In genomic region chr22:32265882-32266767, GRCh38 we compare ENCODE assay signal across 8 cellular contexts. TPM values are rescaled to one million over a fixed set of nuclear protein-coding genes. Genes with fewer than 3 reads are reported as not detected.
A peak's percentile ranks its signal among the peaks of the same experiment; 100 is the strongest.
DNase-seq lines count a peak whose midpoint lies in the region; ATAC-seq, FAIRE-seq and TF ChIP-seq lines count a peak whose summit lies in the region.

No MANE protein-coding gene starts in this region.

- in situ Hi-C loops in T47D (cut with HindIII; ENCODE audit: low pct_unique_long_range_greater_than_20kb, low sequenced_read_pairs), result no loop called here

- peak; percentile 46 for DNase-seq in NK-92 treated with Interleukin-12 subunit alpha and Interleukin-12 subunit beta, amount 100 ng/mL, for 24 hours (lab: John Stamatoyannopoulos, UW)
- DNase-seq in NK-92 (lab: John Stamatoyannopoulos, UW; ENCODE audit: unreplicated experiment) (no peak), NCI-H2081 (lab: John Stamatoyannopoulos, UW) (peak; percentile 53 to 64), T47D (ENCODE audit: low read depth in 1 of 2, low spot score in 1 of 2) (peak; percentile 11 to 70), kidney (no peak)
- peak; percentile 57 to 65 for DNase-seq in stimulated activated CD4-positive, alpha-beta T cell treated with anti-CD3 and anti-CD28 coated beads, Interleukin-1b, Interleukin-23, amount 100 ng/mL, for 4 hours (ENCODE audit: low read depth in 2 of 2)

- H3K4me3 ChIP-seq in kidney (ENCODE audit: low read length in 2 of 2), result peak overlapping the region in 1 of 2 donors; percentile 44

- H3K9ac ChIP-seq in kidney (ENCODE audit: low read length in 2 of 2), result no peak overlapping the region

- FAIRE-seq in kidney (lab: Jason Lieb, UNC), result peak; percentile 77

- no peaks in the 10 kb centered on the region for H3K4me1 ChIP-seq in kidney (ENCODE audit: control insufficient read depth in 1 of 2, insufficient read depth in 1 of 2, low read depth in 1 of 2, low read length in 2 of 2)

- ATAC-seq in HG02763 (IDR thresholded peaks at IDR 0.05; ENCODE audit: unreplicated experiment), result no peak

- peaks cover 0 to 2% of the 10 kb centered on the region in 2 donors for H3K9me3 ChIP-seq in kidney (ENCODE audit: control insufficient read depth in 1 of 2, low read length in 2 of 2)

- intact Hi-C loops in kidney (cut with DNase I), result loop anchor here (10.0 kb wide), 1 partner anchor 291 kb away; no protein-coding TSS in a partner anchor

- peak overlapping the region; percentile 46 for H3K27ac ChIP-seq in VCaP
- no peak overlapping the region for H3K27ac ChIP-seq in kidney (ENCODE audit: low read depth in 2 of 2, low read length in 2 of 2)

- TF ChIP-seq CTCF in VCaP (conservative IDR thresholded peaks at IDR 0.05), result peak; percentile 89
- peak; percentile 73 for TF ChIP-seq CTCF in kidney (IDR thresholded peaks at IDR 0.05; ENCODE audit: borderline replicate concordance, extremely low read depth, insufficient read depth)

- no peaks in the 10 kb centered on the region for H3K36me3 ChIP-seq in kidney (ENCODE audit: control insufficient read depth in 1 of 2, insufficient read depth in 2 of 2, low read length in 2 of 2)

RNA-seq across cellular contexts. Expression of gene SLC5A4, which starts 11.0 kb away (rescaled TPM):
- total RNA-seq in kidney, result 2.0 TPM
- not detected for polyA plus RNA-seq in kidney (ENCODE audit: insufficient read depth, low read depth, low replicate concordance)

Comparison
In these comparisons a context has a peak if more than half of its experiments do, and no peak if none do; other contexts are left out.
1. DNase-seq: peak in NK-92 treated with Interleukin-12 subunit alpha and Interleukin-12 subunit beta, amount 100 ng/mL, for 24 hours (single experiment), NCI-H2081 (2 of 2), T47D (2 of 2) and stimulated activated CD4-positive, alpha-beta T cell treated with anti-CD3 and anti-CD28 coated beads, Interleukin-1b, Interleukin-23, amount 100 ng/mL, for 4 hours (2 of 2); none in NK-92 (single experiment) and kidney (single experiment).